Comparison of ENCODE assay signal across 10 cellular contexts in genomic region chr4:54281060-54281781, GRCh38. TPM values are rescaled to one million over a fixed set of nuclear protein-coding genes. Genes with fewer than 3 reads are reported as not detected.
DNase-seq lines count a peak whose midpoint lies in the region; ATAC-seq and TF ChIP-seq lines count a peak whose summit lies in the region.
"Had no signal": no experiment of that assay in that cellular context is flagged by ENCODE, and none has a peak within 500 bp of the region (broad histone marks: within the 10 kb centered on the region; RNA-seq: fewer than 3 reads in every experiment).

No MANE protein-coding gene starts in this region.

- H3K4me3 ChIP-seq in ACC112 (ENCODE audit: low read depth, low read length), result peak overlapping the region; percentile 28; the same call in 1 of the 2 replicates
- no peak overlapping the region for H3K4me3 ChIP-seq in mesenchymal stem cell (ENCODE audit: insufficient read depth in 1 of 2, low read depth in 1 of 2, low read length in 2 of 2)
- H3K4me3 ChIP-seq in PC-9, result no peak overlapping the region
- H3K4me3 ChIP-seq in HAP-1, result no peak overlapping the region
- H3K4me3 ChIP-seq: BLaER1 had no signal

- H3K9ac ChIP-seq in mesenchymal stem cell (ENCODE audit: low read length), result peak overlapping the region; percentile 56
- H3K9ac ChIP-seq: BLaER1 had no signal

- peak overlapping the region; percentile 15 for H4K8ac ChIP-seq in mesenchymal stem cell (ENCODE audit: low read length)

- H3K4me2 ChIP-seq in mesenchymal stem cell (ENCODE audit: low read length, poor library complexity, severe bottlenecking) (no peak overlapping the region), PC-9 (no peak overlapping the region)
- H3K4me2 ChIP-seq: BLaER1 had no signal

- H3K36me3 ChIP-seq in ACC112 (ENCODE audit: insufficient read depth, low read length), result peaks cover 56% of the 10 kb centered on the region
- peaks cover 0 to 93% of the 10 kb centered on the region in 2 experiments for H3K36me3 ChIP-seq in mesenchymal stem cell (ENCODE audit: control insufficient read depth in 1 of 2, insufficient read depth in 2 of 2, low read depth in 1 of 2, low read length in 2 of 2)
- no peaks in the 10 kb centered on the region for H3K36me3 ChIP-seq in PC-9 (ENCODE audit: low read depth)
- peaks cover 24% of the 10 kb centered on the region for H3K36me3 ChIP-seq in HAP-1 (replicated peaks)
- H3K36me3 ChIP-seq: BLaER1 had no signal

- H2AFZ ChIP-seq in ACC112 (ENCODE audit: low read length, unreplicated experiment) (no peak overlapping the region), mesenchymal stem cell (ENCODE audit: low read depth, low read length) (no peak overlapping the region), PC-9 (no peak overlapping the region)

- H2AK5ac ChIP-seq in mesenchymal stem cell (ENCODE audit: low read length, severe bottlenecking), result no peak overlapping the region

- in situ Hi-C loops in HAP-1 (cut with MboI; ENCODE audit: low sequenced_read_pairs), result no loop called here

- H4K91ac ChIP-seq in mesenchymal stem cell (ENCODE audit: low read length), result no peak overlapping the region

- DNase-seq in NCI-H226 (peak; percentile 85), epithelial cell of prostate (ENCODE audit: low read depth, low spot score) (peak; percentile 37), mesenchymal stem cell (peak; percentile 82), PC-9 (no peak), NCI-H2227 (lab: John Stamatoyannopoulos, UW; ENCODE audit: unreplicated experiment) (no peak), HAP-1 (ENCODE audit: low spot score in 2 of 2) (no peak)
- DNase-seq: natural killer cell had no signal

- H3K9me3 ChIP-seq in mesenchymal stem cell (ENCODE audit: control insufficient read depth, low read length) (no peaks in the 10 kb centered on the region), PC-9 (ENCODE audit: insufficient read depth, low read depth) (no peaks in the 10 kb centered on the region), HAP-1 (peaks cover 3% of the 10 kb centered on the region)

- no peak for ATAC-seq in GM19467 (IDR thresholded peaks at IDR 0.05; ENCODE audit: unreplicated experiment)
- ATAC-seq: natural killer cell had no signal

- POLR2A ChIA-PET in PC-9 (lab: Charles Lee; ENCODE audit: unreplicated experiment), result no interaction called here

- 79% methylated on average over 6 of the region's 7 CpGs for WGBS in mesenchymal stem cell

- intact Hi-C loops in PC-9 (cut with micrococcal nuclease; ENCODE audit: unreplicated experiment), result no loop called here

- no peaks in the 10 kb centered on the region for H3K79me1 ChIP-seq in mesenchymal stem cell (replicated peaks; ENCODE audit: low read length, poor library complexity, severe bottlenecking)

- TF ChIP-seq CTCF in PC-9 (conservative IDR thresholded peaks at IDR 0.05), result no peak

- H3K23ac ChIP-seq in mesenchymal stem cell (ENCODE audit: low read length in 2 of 2), result no peak overlapping the region

- H2BK15ac ChIP-seq in mesenchymal stem cell (ENCODE audit: low read depth, poor library complexity, severe bottlenecking), result no peak overlapping the region

- H3K4me1 ChIP-seq in ACC112 (ENCODE audit: control insufficient read depth, insufficient read depth, low read length, unreplicated experiment) (peaks cover 38% of the 10 kb centered on the region), mesenchymal stem cell (ENCODE audit: control insufficient read depth, insufficient read depth, low read depth, low read length) (peaks cover 4% of the 10 kb centered on the region), PC-9 (replicated peaks; ENCODE audit: insufficient read depth) (no peaks in the 10 kb centered on the region), HAP-1 (no peaks in the 10 kb centered on the region; the same call in 1 of the 2 replicates)
- H3K4me1 ChIP-seq: BLaER1 had no signal

- H3K27ac ChIP-seq in ACC112 (ENCODE audit: low read depth, low read length) (peak overlapping the region; percentile 92), epithelial cell of prostate (peak overlapping the region; percentile 25), mesenchymal stem cell (ENCODE audit: low read length, poor library complexity, severe bottlenecking) (no peak overlapping the region), PC-9 (no peak overlapping the region)
- H3K27ac ChIP-seq: BLaER1 had no signal

- no peaks in the 10 kb centered on the region for H4K20me1 ChIP-seq in PC-9 (ENCODE audit: insufficient read depth)
- H4K20me1 ChIP-seq: BLaER1 had no signal

- CTCF ChIA-PET in PC-9 (lab: Charles Lee), result no interaction called here

- no peak overlapping the region for H3K4ac ChIP-seq in mesenchymal stem cell (ENCODE audit: low read depth in 1 of 2, low read length in 2 of 2)

- H3K9me2 ChIP-seq in PC-9 (ENCODE audit: insufficient read depth), result no peaks in the 10 kb centered on the region

- no peak overlapping the region for H2BK120ac ChIP-seq in mesenchymal stem cell (ENCODE audit: low read depth, low read length)

- BruUV-seq in PC-9 (replicated peaks; lab: Mats Ljungman, UMichigan), result no TSS peak

- no peak overlapping the region for H3K14ac ChIP-seq in mesenchymal stem cell (ENCODE audit: low read length in 2 of 2)

- H2BK12ac ChIP-seq in mesenchymal stem cell (ENCODE audit: low read length in 2 of 2), result no peak overlapping the region

- no peak overlapping the region for H2BK5ac ChIP-seq in mesenchymal stem cell (ENCODE audit: low read depth, low read length, poor library complexity, severe bottlenecking)

- no peaks in the 10 kb centered on the region for H3K79me2 ChIP-seq in ACC112 (ENCODE audit: control insufficient read depth, insufficient read depth, low read length, unreplicated experiment)
- no peaks in the 10 kb centered on the region for H3K79me2 ChIP-seq in PC-9 (ENCODE audit: low read depth)

- no peak overlapping the region for H3K18ac ChIP-seq in mesenchymal stem cell (ENCODE audit: low read depth in 1 of 2, low read length in 2 of 2)

- H3F3A ChIP-seq in PC-9 (ENCODE audit: insufficient read depth, low read depth), result no peaks in the 10 kb centered on the region

- H3K27me3 ChIP-seq in ACC112 (ENCODE audit: insufficient read depth, low read length) (no peaks in the 10 kb centered on the region), mesenchymal stem cell (ENCODE audit: control insufficient read depth in 1 of 2, insufficient read depth in 1 of 2, low read length in 2 of 2) (no peaks in the 10 kb centered on the region), PC-9 (ENCODE audit: insufficient read depth, low read depth) (no peaks in the 10 kb centered on the region), HAP-1 (ENCODE audit: low read depth) (no peaks in the 10 kb centered on the region)
- H3K27me3 ChIP-seq: BLaER1 had no signal

RNA-seq across cellular contexts. Expression of gene PDGFRA, which starts 52.1 kb away (rescaled TPM):
- polyA plus RNA-seq in mesenchymal stem cell (2013, experiment 1 of 2), result 343 TPM
- 347 TPM for polyA plus RNA-seq in mesenchymal stem cell (2013, experiment 2 of 2)
- total RNA-seq in PC-9 (2021), result not detected in 2 replicates

Comparison
In these comparisons a context has a peak if more than half of its experiments do, and no peak if none do; other contexts are left out.
1. H3K27ac ChIP-seq: peak in ACC112 (single experiment) and epithelial cell of prostate (single experiment); none in mesenchymal stem cell (single experiment) and PC-9 (single experiment).
2. DNase-seq: peak in NCI-H226 (single experiment), epithelial cell of prostate (single experiment) and mesenchymal stem cell (single experiment); none in PC-9 (0 of 2), NCI-H2227 (single experiment) and HAP-1 (0 of 2).